Comparison of ENCODE assay signal across 1 cellular context in genomic region chr5:141529873-141530272, GRCh38.
TF ChIP-seq lines count a peak whose summit lies in the region.

No MANE protein-coding gene starts in this region.

TF ChIP-seq in IMR-90, 13 proteins besides CTCF, POLR2A, EP300 and RAD21 (continued from another document):
- TF ChIP-seq, protein P1, sequence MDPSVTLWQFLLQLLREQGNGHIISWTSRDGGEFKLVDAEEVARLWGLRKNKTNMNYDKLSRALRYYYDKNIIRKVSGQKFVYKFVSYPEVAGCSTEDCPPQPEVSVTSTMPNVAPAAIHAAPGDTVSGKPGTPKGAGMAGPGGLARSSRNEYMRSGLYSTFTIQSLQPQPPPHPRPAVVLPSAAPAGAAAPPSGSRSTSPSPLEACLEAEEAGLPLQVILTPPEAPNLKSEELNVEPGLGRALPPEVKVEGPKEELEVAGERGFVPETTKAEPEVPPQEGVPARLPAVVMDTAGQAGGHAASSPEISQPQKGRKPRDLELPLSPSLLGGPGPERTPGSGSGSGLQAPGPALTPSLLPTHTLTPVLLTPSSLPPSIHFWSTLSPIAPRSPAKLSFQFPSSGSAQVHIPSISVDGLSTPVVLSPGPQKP (IDR thresholded peaks at IDR 0.05; ENCODE audit: borderline replicate concordance, low read depth, low read length) = no peak
- TF ChIP-seq USF2 (IDR thresholded peaks at IDR 0.05; ENCODE audit: low read depth, low read length) = no peak
